In genomic region chr5:84603557-84604185, GRCh38 we compare ENCODE assay signal across 17 cellular contexts.
A peak's percentile ranks its signal among the peaks of the same experiment; 100 is the strongest.
DNase-seq lines count a peak whose midpoint lies in the region; ATAC-seq and TF ChIP-seq lines count a peak whose summit lies in the region.
"Had no signal": no experiment of that assay in that cellular context is flagged by ENCODE, and none has a peak within 500 bp of the region (broad histone marks: within the 10 kb centered on the region; RNA-seq: fewer than 3 reads in every experiment).

No MANE protein-coding gene starts in this region.

- no peaks in the 10 kb centered on the region for H3K4me1 ChIP-seq in right atrium auricular region
- H3K4me1 ChIP-seq in foreskin keratinocyte = no peaks in the 10 kb centered on the region
- peaks cover 0 to 16% (median 2%) of the 10 kb centered on the region in 4 donors for H3K4me1 ChIP-seq in tibial nerve
- H3K4me1 ChIP-seq: A549, breast epithelium, gastrocnemius medialis, upper lobe of left lung had no signal

- no peak overlapping the region for H3K27ac ChIP-seq in right atrium auricular region
- no peak overlapping the region for H3K27ac ChIP-seq in foreskin keratinocyte
- H3K27ac ChIP-seq in tibial nerve = no peak overlapping the region
- H3K27ac ChIP-seq: A549, breast epithelium, gastrocnemius medialis, upper lobe of left lung had no signal

- H3K4me3 ChIP-seq in right atrium auricular region = no peak overlapping the region
- H3K4me3 ChIP-seq in tibial nerve = no peak overlapping the region
- H3K4me3 ChIP-seq: A549, breast epithelium, gastrocnemius medialis, upper lobe of left lung had no signal

- WGBS in tibial nerve, 2 donors = 41 to 47% methylated on average over 3 of the region's 3 CpGs

- ATAC-seq in Right ventricle myocardium superior (ENCODE audit: poor library complexity) (no peak), foreskin keratinocyte (no peak), GM18870 (IDR thresholded peaks at IDR 0.05; ENCODE audit: unreplicated experiment) (no peak), HG03378 (IDR thresholded peaks at IDR 0.05; ENCODE audit: unreplicated experiment) (no peak)
- ATAC-seq: A549; activated T-cell treated with anti-CD3 and anti-CD28 coated beads, Interleukin-2, amount 50 U/mL, for 72 hours; gastrocnemius medialis; left colon had no signal

- intact Hi-C loops in Right ventricle myocardium superior (cut with DNase I) = no loop called here

- TF ChIP-seq POLR2A in tibial nerve (IDR thresholded peaks at IDR 0.05) (no peak), erythroblast (IDR thresholded peaks at IDR 0.05; ENCODE audit: low read length) (no peak)

- H3K9me3 ChIP-seq in right atrium auricular region (no peaks in the 10 kb centered on the region), tibial nerve (no peaks in the 10 kb centered on the region)
- H3K9me3 ChIP-seq: A549, breast epithelium, gastrocnemius medialis, upper lobe of left lung had no signal

- no peaks in the 10 kb centered on the region for H3K36me3 ChIP-seq in right atrium auricular region
- no peaks in the 10 kb centered on the region for H3K36me3 ChIP-seq in tibial nerve
- H3K36me3 ChIP-seq: breast epithelium, gastrocnemius medialis, upper lobe of left lung had no signal

- H3K27me3 ChIP-seq in right atrium auricular region (no peaks in the 10 kb centered on the region), foreskin keratinocyte (no peaks in the 10 kb centered on the region), tibial nerve (no peaks in the 10 kb centered on the region)
- H3K27me3 ChIP-seq: breast epithelium, gastrocnemius medialis, upper lobe of left lung had no signal

- TF ChIP-seq EP300 in tibial nerve (IDR thresholded peaks at IDR 0.05) = no peak

- DNase-seq in Right ventricle myocardium superior (peak; percentile 43), right atrium auricular region (ENCODE audit: low spot score) (no peak), amniotic epithelial cell (ENCODE audit: low read depth) (peak; percentile 93), foreskin keratinocyte (peak; percentile 22 to 34), tibial nerve (ENCODE audit: low spot score in 2 of 2) (peak; percentile 52 to 72), erythroblast (lab: John Stamatoyannopoulos, UW) (no peak)
- DNase-seq: activated CD4-positive, alpha-beta T cell treated with anti-CD3 and anti-CD28 coated beads for 1 hour; activated T-cell treated with anti-CD3 and anti-CD28 coated beads, Interleukin-2, amount 50 U/mL, for 72 hours; gastrocnemius medialis; left colon; NCI-H1417 treated with DMSO at 0.1 percent for 48 hours; NCI-H69; upper lobe of left lung had no signal

- TF ChIP-seq CTCF in right atrium auricular region (IDR thresholded peaks at IDR 0.05) (no peak), foreskin keratinocyte (conservative IDR thresholded peaks at IDR 0.05) (no peak), tibial nerve (IDR thresholded peaks at IDR 0.05) (no peak)

Comparison
In these comparisons a context has a peak if more than half of its experiments do, and no peak if none do; other contexts are left out.
1. DNase-seq: peak in Right ventricle myocardium superior (single experiment), amniotic epithelial cell (single experiment), foreskin keratinocyte (2 of 2) and tibial nerve (2 of 2); none in right atrium auricular region (single experiment) and erythroblast (0 of 2).